ENCODE assay signal across 23 cellular contexts in the genomic region with DNA sequence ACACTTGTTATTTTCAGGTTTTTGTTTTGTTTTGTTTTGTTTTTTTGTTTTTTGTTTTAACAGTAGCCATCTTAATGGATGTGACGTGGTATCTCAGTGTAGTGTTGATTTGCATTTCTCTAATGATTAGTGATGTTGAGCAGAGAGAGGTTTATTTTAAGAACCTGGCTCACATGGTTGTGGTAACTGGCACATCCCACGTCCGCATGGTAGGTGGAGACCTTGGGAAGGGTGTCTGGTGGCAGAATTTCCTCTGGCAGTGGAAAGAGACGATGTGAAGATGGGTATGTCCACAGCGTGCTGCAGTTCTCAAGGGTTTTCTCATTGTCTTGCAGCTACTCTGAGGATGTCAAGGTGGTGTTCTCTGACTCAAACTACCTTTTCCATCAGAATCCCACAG.
"Had no signal": no experiment of that assay in that cellular context is flagged by ENCODE, and none has a peak within 500 bp of the region (broad histone marks: within the 10 kb centered on the region; RNA-seq: fewer than 3 reads in every experiment).

No MANE protein-coding gene starts in this region.

- H3K4me1 ChIP-seq: lower lobe of right lung, pancreas, prostate gland, suprapubic skin, tibial artery, upper lobe of right lung had no signal

- H3K4me3 Mint-ChIP-seq: naive thymus-derived CD8-positive, alpha-beta T cell; nephron; neural crest cell; stimulated activated naive CD8-positive, alpha-beta T cell treated with anti-CD3 and anti-CD28 coated beads, Interleukin-15, Interleukin-2, amounts not matched to agents 100 ng/mL and 50 ng/mL, for 24 hours had no signal

- DNase-seq: hippocampal formation; kidney; lower lobe of right lung; mammary epithelial cell; mesenchymal stem cell; naive thymus-derived CD8-positive, alpha-beta T cell; pancreas; stimulated activated CD4-positive, alpha-beta T cell treated with anti-CD3 and anti-CD28 coated beads, Interleukin-12 subunit alpha, Interleukin-12 subunit beta, amount 100 ng/mL, for 4 hours; stimulated activated CD4-positive, alpha-beta T cell treated with anti-CD3 and anti-CD28 coated beads, Interleukin-15, amount 100 ng/mL, for 24 hours; stimulated activated CD4-positive, alpha-beta T cell treated with anti-CD3 and anti-CD28 coated beads, Interleukin-2, amount 100 ng/mL, for 24 hours; stimulated activated CD4-positive, alpha-beta T cell treated with anti-CD3 and anti-CD28 coated beads, Interleukin-4, amount 100 ng/mL, for 1 hour; stimulated activated naive CD4-positive, alpha-beta T cell; tibial artery; trophoblast cell; upper lobe of right lung had no signal

- H3K27ac ChIP-seq: lower lobe of right lung, pancreas, prostate gland, skin epidermis, suprapubic skin, thoracic aorta, tibial artery, upper lobe of right lung had no signal

- H3K27me3 ChIP-seq: pancreas, suprapubic skin, tibial artery, upper lobe of right lung had no signal

- H3K36me3 ChIP-seq: lower lobe of right lung, pancreas, prostate gland, suprapubic skin, thoracic aorta, tibial artery, upper lobe of right lung had no signal

- ATAC-seq: lower lobe of right lung; naive thymus-derived CD8-positive, alpha-beta T cell; pancreas; sciatic nerve had no signal

- H3K9me3 ChIP-seq: lower lobe of right lung, pancreas, prostate gland, suprapubic skin, thoracic aorta, upper lobe of right lung had no signal

- H3K27me3 Mint-ChIP-seq: naive thymus-derived CD8-positive, alpha-beta T cell; stimulated activated naive CD8-positive, alpha-beta T cell treated with anti-CD3 and anti-CD28 coated beads, Interleukin-15, Interleukin-2, amounts not matched to agents 100 ng/mL and 50 ng/mL, for 24 hours had no signal

- H3K4me1 Mint-ChIP-seq: naive thymus-derived CD8-positive, alpha-beta T cell; nephron; neural crest cell had no signal

- H3K4me3 ChIP-seq: lower lobe of right lung, pancreas, prostate gland, skin epidermis, suprapubic skin, thoracic aorta, tibial artery, upper lobe of right lung had no signal

- H3K27ac Mint-ChIP-seq: naive thymus-derived CD8-positive, alpha-beta T cell; nephron; stimulated activated naive CD8-positive, alpha-beta T cell treated with anti-CD3 and anti-CD28 coated beads, Interleukin-15, Interleukin-2, amounts not matched to agents 100 ng/mL and 50 ng/mL, for 24 hours had no signal
